In genomic region chr1:11272842-11273594, GRCh38 we compare ENCODE assay signal across 8 cellular contexts. TPM values are rescaled to one million over a fixed set of nuclear protein-coding genes. Genes with fewer than 3 reads are reported as not detected.
A peak's percentile ranks its signal among the peaks of the same experiment; 100 is the strongest.
DNase-seq lines count a peak whose midpoint lies in the region; ATAC-seq, FAIRE-seq and TF ChIP-seq lines count a peak whose summit lies in the region.

TSS of gene UBIAD1 (plus strand) at chr1:11273198. CDS start at chr1:11273532, 334 bp downstream.

- H3K36me3 Mint-ChIP-seq in dendritic cell treated with granulocyte-macrophage colony-stimulating factor and Interleukin-4, amounts not matched to agents 40 ng/mL and 50 ng/mL, for 4 days (ENCODE audit: low read depth): peaks cover 29% of the 10 kb centered on the region

- peak; percentile 75 for FAIRE-seq in GM19239 (lab: Jason Lieb, UNC)
- no peak for FAIRE-seq in HepG2 (lab: Jason Lieb, UNC)

- peaks cover 28 to 35% (median 29%) of the 10 kb centered on the region in 10 experiments for H3K4me1 ChIP-seq in BLaER1 treated with 17β-estradiol and CSF1 and Interleukin-3, amounts not matched to agents 10 nM and 100 nM
- H3K4me1 ChIP-seq in HepG2 (ENCODE audit: insufficient read depth, low read length): peaks cover 56% of the 10 kb centered on the region

- intact Hi-C loops in dendritic cell treated with granulocyte-macrophage colony-stimulating factor and Interleukin-4, amounts not matched to agents 40 ng/mL and 50 ng/mL, for 4 days (cut with micrococcal nuclease): loop anchor here (1.0 kb wide), 1 partner anchor 11 kb away; the partner anchor contains the start of gene MTOR
- intact Hi-C loops in HepG2 (cut with micrococcal nuclease; ENCODE audit: unreplicated experiment): no loop called here

- peak within 1 kb of the TSS; percentile 95 to 100 (median 98) for H3K9ac ChIP-seq in BLaER1 treated with 17β-estradiol and CSF1 and Interleukin-3, amounts not matched to agents 10 nM and 100 nM
- peak within 1 kb of the TSS; percentile 99 for H3K9ac ChIP-seq in HepG2 (ENCODE audit: insufficient read depth, low read depth, low read length)

- H3K9me3 Mint-ChIP-seq in dendritic cell treated with granulocyte-macrophage colony-stimulating factor and Interleukin-4, amounts not matched to agents 40 ng/mL and 50 ng/mL, for 4 days: no peaks in the 10 kb centered on the region

- ATAC-seq in HG03439 (IDR thresholded peaks at IDR 0.05; ENCODE audit: unreplicated experiment) (peak; percentile 82), HepG2 (peak; percentile 89)

- peak within 1 kb of the TSS; percentile 82 for H3K4me3 Mint-ChIP-seq in dendritic cell treated with granulocyte-macrophage colony-stimulating factor and Interleukin-4, amounts not matched to agents 40 ng/mL and 50 ng/mL, for 4 days

- peaks cover 29% of the 10 kb centered on the region for H3K79me2 ChIP-seq in HepG2 (ENCODE audit: insufficient read depth, low read length)

- H3K27me3 Mint-ChIP-seq in dendritic cell treated with granulocyte-macrophage colony-stimulating factor and Interleukin-4, amounts not matched to agents 40 ng/mL and 50 ng/mL, for 4 days: no peaks in the 10 kb centered on the region

- CTCF ChIA-PET in HepG2 (lab: Yijun Ruan, JAX; ENCODE audit: low intra/inter-chr PET ratio, low total read pairs): no interaction called here

- BruUV-seq in HepG2 (replicated peaks; lab: Mats Ljungman, UMichigan): no TSS peak

- WGBS in HepG2 (ENCODE audit: low lambda C conversion rate): 4% methylated on average over 32 of the region's 64 CpGs

- H4K20me1 ChIP-seq in BLaER1 treated with 17β-estradiol and CSF1 and Interleukin-3, amounts not matched to agents 10 nM and 100 nM: peaks cover 0 to 31% (median 0%) of the 10 kb centered on the region in 11 experiments; a peak in 5 of 22 replicates
- H4K20me1 ChIP-seq in HepG2 (ENCODE audit: insufficient read depth, low read length): no peaks in the 10 kb centered on the region

- in situ Hi-C loops in HepG2 (cut with HindIII; ENCODE audit: extremely low pct_ligation_motif_present, low pct_unique_long_range_greater_than_20kb): no loop called here

- H3K4me2 ChIP-seq in BLaER1 treated with 17β-estradiol and CSF1 and Interleukin-3, amounts not matched to agents 10 nM and 100 nM: peak within 1 kb of the TSS; percentile 76 to 96 (median 92)
- peak within 1 kb of the TSS; percentile 81 for H3K4me2 ChIP-seq in HepG2 (ENCODE audit: low read depth, low read length)

- H3K4me1 Mint-ChIP-seq in dendritic cell treated with granulocyte-macrophage colony-stimulating factor and Interleukin-4, amounts not matched to agents 40 ng/mL and 50 ng/mL, for 4 days (ENCODE audit: low read depth): peaks cover 25% of the 10 kb centered on the region

- DNase-seq in GM19239 (ENCODE audit: insufficient read length, low spot score) (peak; percentile 78), NCI-H69 (lab: John Stamatoyannopoulos, UW) (peak; percentile 90), HepG2 (ENCODE audit: low spot score) (peak; percentile 66)
- DNase-seq in activated CD4-positive, alpha-beta T cell treated with anti-CD3 and anti-CD28 coated beads, Interleukin-2, amount 50 U/mL, for 1 hour: peak; percentile 85
- peak; percentile 77 to 85 for DNase-seq in stimulated activated CD4-positive, alpha-beta T cell treated with anti-CD3 and anti-CD28 coated beads, Interleukin-2, amount 100 ng/mL, for 48 hours

- no peak for TF ChIP-seq EP300 in HepG2 (IDR thresholded peaks at IDR 0.05; ENCODE audit: low read depth in 2 of 2, low read length in 2 of 2)
- TF ChIP-seq EP300 in HepG2 (CRISPR knock-in tag; IDR thresholded peaks at IDR 0.05; ENCODE audit: borderline replicate concordance): no peak; the same call in 1 of the 2 replicates

- peak; percentile 62; the same call in 1 of the 2 replicates for TF ChIP-seq RAD21 in HepG2 (CRISPR knock-in tag; IDR thresholded peaks at IDR 0.05)

- TF ChIP-seq POLR2A in HepG2 (IDR thresholded peaks at IDR 0.05; ENCODE audit: insufficient read depth in 1 of 2, low read depth in 2 of 2, low read length in 2 of 2): peak; percentile 50 to 72; a peak in 3 of 4 replicates

- H3K36me3 ChIP-seq in BLaER1 treated with 17β-estradiol and CSF1 and Interleukin-3, amounts not matched to agents 10 nM and 100 nM: peaks cover 0 to 30% (median 20%) of the 10 kb centered on the region in 11 experiments; a peak in 19 of 22 replicates
- no peaks in the 10 kb centered on the region; a peak in 1 of 5 replicates for H3K36me3 ChIP-seq in HepG2 (replicated peaks in 1 of 2; ENCODE audit: control insufficient read depth in 1 of 2, insufficient read depth in 2 of 2, low read length in 2 of 2)

- H3K4me3 ChIP-seq in BLaER1 treated with 17β-estradiol and CSF1 and Interleukin-3, amounts not matched to agents 10 nM and 100 nM: peak within 1 kb of the TSS; percentile 69 to 82 (median 75)
- H3K4me3 ChIP-seq in HepG2 (replicated peaks in 1 of 3; ENCODE audit: insufficient read depth in 1 of 3, low read depth in 2 of 3, low read length in 3 of 3): peak within 1 kb of the TSS; percentile 78 to 95 (median 83)

- TF ChIP-seq CTCF in HepG2 (CRISPR knock-in tag; IDR thresholded peaks at IDR 0.05): peak; percentile 43; the same call in 1 of the 2 replicates

- no peaks in the 10 kb centered on the region for H3K27me3 ChIP-seq in BLaER1 treated with 17β-estradiol and CSF1 and Interleukin-3, amounts not matched to agents 10 nM and 100 nM
- H3K27me3 ChIP-seq in HepG2 (ENCODE audit: control insufficient read depth in 1 of 2, insufficient read depth in 2 of 2, low read length in 2 of 2): no peaks in the 10 kb centered on the region; a peak in 1 of 5 replicates

- H3K9me3 ChIP-seq in BLaER1 treated with 17β-estradiol and CSF1 and Interleukin-3, amounts not matched to agents 10 nM and 100 nM (replicated peaks in 1 of 11): no peaks in the 10 kb centered on the region
- no peaks in the 10 kb centered on the region for H3K9me3 ChIP-seq in HepG2 (ENCODE audit: low read length)

- H2AFZ ChIP-seq in HepG2 (ENCODE audit: low read length): no peak within 1 kb of the TSS

- POLR2A ChIA-PET in HepG2 (lab: Yijun Ruan, JAX): interaction anchor here (0.5 to 5.0 kb wide), 11 partner anchors 8 to 464 kb away, joined by 3 to 89 read pairs (median 4); partner anchors contain the start of gene MTOR

- peak within 1 kb of the TSS; percentile 93 for H3K27ac Mint-ChIP-seq in dendritic cell treated with granulocyte-macrophage colony-stimulating factor and Interleukin-4, amounts not matched to agents 40 ng/mL and 50 ng/mL, for 4 days

- peak within 1 kb of the TSS; percentile 94 to 100 (median 99) for H3K27ac ChIP-seq in BLaER1 treated with 17β-estradiol and CSF1 and Interleukin-3, amounts not matched to agents 10 nM and 100 nM
- peak within 1 kb of the TSS; percentile 98 for H3K27ac ChIP-seq in HepG2 (ENCODE audit: extremely low read length, insufficient read depth, low read length)

TF ChIP-seq in HepG2, 621 proteins besides CTCF, POLR2A, EP300 and RAD21 (continues in another document):
- 0 out of 2 replicates have a peak, but pooled peaks have one; percentile 69 for TF ChIP-seq ZNF572 (CRISPR knock-in tag; IDR thresholded peaks at IDR 0.05)
- no peak; the same call in 1 of the 2 replicates for TF ChIP-seq CC2D1A (CRISPR knock-in tag; IDR thresholded peaks at IDR 0.05)
- TF ChIP-seq CREB3 (CRISPR knock-in tag; IDR thresholded peaks at IDR 0.05): no peak
- TF ChIP-seq ZNF382 (CRISPR knock-in tag; IDR thresholded peaks at IDR 0.05; ENCODE audit: borderline replicate concordance): no peak
- no peak for TF ChIP-seq SMAD3 (CRISPR knock-in tag; IDR thresholded peaks at IDR 0.05)
- no peak for TF ChIP-seq MYPOP (CRISPR knock-in tag; IDR thresholded peaks at IDR 0.05)
- TF ChIP-seq SIX1 (CRISPR knock-in tag; IDR thresholded peaks at IDR 0.05; ENCODE audit: borderline replicate concordance): no peak
- TF ChIP-seq KDM5B (CRISPR knock-in tag; IDR thresholded peaks at IDR 0.05; ENCODE audit: borderline replicate concordance): peak; percentile 78; the same call in 1 of the 2 replicates

RNA-seq across cellular contexts. Expression of gene UBIAD1, which starts in this region (rescaled TPM):
- total RNA-seq in HepG2 (2016; rRNA removed; fragmentation: Illumina TruSeq; extraction: Trizol): 12.5 and 16.9 TPM in 2 replicates
- 6.6 and 9.0 TPM in 2 replicates for total RNA-seq in HepG2 (2016; cell fraction: cytosol; rRNA removed; fragmentation: Illumina TruSeq; extraction: Trizol; ENCODE audit: low read depth)
- 11.8 and 16.7 TPM in 2 replicates for total RNA-seq in HepG2 (2016; cell fraction: insoluble cytoplasmic fraction; rRNA removed; fragmentation: Illumina TruSeq; extraction: Trizol)
- total RNA-seq in HepG2 (2016; cell fraction: membrane; rRNA removed; fragmentation: Illumina TruSeq; extraction: Trizol): 16.7 and 19.6 TPM in 2 replicates
- 15.4 and 18.2 TPM in 2 replicates for total RNA-seq in HepG2 (2016; cell fraction: nucleus; rRNA removed; fragmentation: Illumina TruSeq; extraction: Trizol)
- polyA plus RNA-seq in HepG2 (2011; rRNA removed): 20.4 and 26.4 TPM in 2 replicates
- polyA plus RNA-seq in HepG2 (2011; cell fraction: cytosol; rRNA removed): 26.0 and 30.7 TPM in 2 replicates
- polyA plus RNA-seq in HepG2 (2011; cell fraction: nucleus; rRNA removed): 13.0 and 15.2 TPM in 2 replicates
- polyA plus RNA-seq in HepG2 (2012): 16.7 and 21.0 TPM in 2 replicates
- polyA plus RNA-seq in HepG2 (2016; cell fraction: cytosol; fragmentation: Illumina TruSeq; extraction: Trizol; ENCODE audit: low read depth): 10.3 and 13.3 TPM in 2 replicates
- 14.5 and 14.6 TPM in 2 replicates for polyA plus RNA-seq in HepG2 (2016; cell fraction: insoluble cytoplasmic fraction; fragmentation: Illumina TruSeq; extraction: Trizol; ENCODE audit: low read depth)
- polyA plus RNA-seq in HepG2 (2016; cell fraction: membrane; fragmentation: Illumina TruSeq; extraction: Trizol; ENCODE audit: low read depth): 18.4 and 18.5 TPM in 2 replicates
- polyA plus RNA-seq in HepG2 (2016; cell fraction: nucleus; fragmentation: Illumina TruSeq; extraction: Trizol; ENCODE audit: insufficient read depth, low read depth): 22.3 and 23.0 TPM in 2 replicates
- polyA minus RNA-seq in HepG2 (2011; rRNA and poly(A)+ RNA removed; ENCODE audit: low replicate concordance): 82.2 and 86.5 TPM in 2 replicates
- 15.1 and 19.1 TPM in 2 replicates for polyA minus RNA-seq in HepG2 (2011; cell fraction: cytosol; rRNA and poly(A)+ RNA removed)
- polyA minus RNA-seq in HepG2 (2011; cell fraction: nucleus; rRNA and poly(A)+ RNA removed): 20.9 and 32.3 TPM in 2 replicates

Comparison
In these comparisons a context has a peak if more than half of its experiments do, and no peak if none do; other contexts are left out.
1. Peak in every context shown above with its lines: DNase-seq, ATAC-seq, H3K4me3 ChIP-seq and H3K27ac ChIP-seq.